17 cellular contexts compared by ENCODE assay signal in the genomic region with DNA sequence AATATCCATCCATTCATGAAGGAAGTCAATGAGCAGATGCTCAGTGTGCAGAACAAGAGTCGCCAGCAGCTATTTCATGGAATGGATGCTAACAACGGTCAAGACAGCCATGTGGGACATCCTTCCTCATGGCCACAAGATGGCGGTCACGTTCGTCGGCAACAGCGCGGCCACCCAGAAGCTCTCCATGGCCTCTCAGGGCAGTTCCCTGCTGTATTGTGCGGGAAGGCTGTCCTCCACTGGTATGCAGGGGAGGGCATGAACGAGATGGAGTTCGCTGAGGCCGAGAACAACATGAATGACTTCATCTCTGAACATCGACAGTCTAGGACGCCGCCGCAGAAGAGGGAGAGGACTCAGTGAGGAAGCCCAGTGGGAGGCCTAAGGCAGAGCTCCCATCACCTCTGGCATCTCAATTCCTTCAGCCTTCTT.
DNase-seq lines count a peak whose midpoint lies in the region; ATAC-seq, FAIRE-seq and TF ChIP-seq lines count a peak whose summit lies in the region.
"Had no signal": no experiment of that assay in that cellular context is flagged by ENCODE, and none has a peak within 500 bp of the region (broad histone marks: within the 10 kb centered on the region; RNA-seq: fewer than 3 reads in every experiment).

No MANE protein-coding gene starts in this region.

- no peaks in the 10 kb centered on the region for H3K9me3 ChIP-seq in A549
- H3K9me3 ChIP-seq in SJCRH30 (replicated peaks) = no peaks in the 10 kb centered on the region
- no peaks in the 10 kb centered on the region for H3K9me3 ChIP-seq in transverse colon
- H3K9me3 ChIP-seq: lower lobe of right lung, pancreas had no signal

- CTCF ChIA-PET in A549 (lab: Yijun Ruan, JAX) = interaction anchor here (0.6 to 3.9 kb wide), 39 partner anchors 9 to 1471 kb away, joined by 3 to 46 read pairs (median 4); no protein-coding TSS in a partner anchor

- TF ChIP-seq CTCF in A549 (IDR thresholded peaks at IDR 0.05) (peak; percentile 72), GM12864 (IDR thresholded peaks at IDR 0.05; ENCODE audit: low read depth, low read length, missing control alignments) (peak; percentile 26), transverse colon (IDR thresholded peaks at IDR 0.05) (peak in 2 of 5 experiments; percentile 4 to 9)

- peak; percentile 99 for FAIRE-seq in A549 (lab: Jason Lieb, UNC)
- FAIRE-seq: GM12891, pancreas had no signal

- no peaks in the 10 kb centered on the region for H3K36me3 ChIP-seq in SJCRH30
- no peaks in the 10 kb centered on the region for H3K36me3 ChIP-seq in transverse colon
- H3K36me3 ChIP-seq: lower lobe of right lung, pancreas had no signal

- in situ Hi-C loops in transverse colon (cut with MboI; ENCODE audit: low pct_ligation_motif_present in 1 of 4, low pct_unique_long_range_greater_than_20kb in 1 of 4, low sequenced_read_pairs in 3 of 4) = loop anchor here in 1 of 4 donors (25.0 kb wide), 1 partner anchor 102 kb away; no protein-coding TSS in a partner anchor

- H3K4me3 ChIP-seq in A549 (no peak overlapping the region), GM12864 (ENCODE audit: low read depth, low read length) (no peak overlapping the region), SJCRH30 (no peak overlapping the region), transverse colon (no peak overlapping the region)
- H3K4me3 ChIP-seq: lower lobe of right lung, pancreas had no signal

- TF ChIP-seq EP300 in A549 (IDR thresholded peaks at IDR 0.05) (no peak), transverse colon (IDR thresholded peaks at IDR 0.05; ENCODE audit: low read depth) (no peak)

- POLR2A ChIA-PET in A549 (lab: Yijun Ruan, JAX) = no interaction called here

- H3K4me2 ChIP-seq in A549 = peak overlapping the region; percentile 44

- DNase-seq in A549 (ENCODE audit: low read depth in 1 of 2, low spot score in 1 of 2) = peak; percentile 78 to 87
- DNase-seq in GM12864 (ENCODE audit: low read depth) = no peak
- DNase-seq in NCI-H460 (ENCODE audit: extremely low read depth, low read depth) = peak; percentile 41
- DNase-seq in cerebellar cortex (ENCODE audit: low spot score) = peak; percentile 25
- DNase-seq in SJCRH30 = no peak
- no peak for DNase-seq in transverse colon
- no peak for DNase-seq in kidney tubule cell (ENCODE audit: low spot score)
- DNase-seq: activated CD4-positive, alpha-beta T cell treated with anti-CD3 and anti-CD28 coated beads, Interleukin-2, amount 50 U/mL, for 48 hours; head of caudate nucleus; lower lobe of right lung; NCI-H2171 treated with DMSO at 0.1 percent for 48 hours; pancreas; stimulated activated CD4-positive, alpha-beta T cell treated with anti-CD3 and anti-CD28 coated beads, Interleukin-4, amount 100 ng/mL, for 24 hours; substantia nigra; SW 1271 had no signal

- intact Hi-C loops in transverse colon (cut with DNase I; ENCODE audit: low total_unique reads) = no loop called here

- ATAC-seq in A549 (peak; percentile 95 to 98), HG02623 (IDR thresholded peaks at IDR 0.05; ENCODE audit: unreplicated experiment) (no peak)
- ATAC-seq: lower lobe of right lung had no signal

- TF ChIP-seq POLR2A in A549 (IDR thresholded peaks at IDR 0.05; ENCODE audit: low read length) (no peak), transverse colon (IDR thresholded peaks at IDR 0.05) (no peak)

- H3K27me3 ChIP-seq in SJCRH30 (no peaks in the 10 kb centered on the region), transverse colon (peaks cover 5% of the 10 kb centered on the region)
- H3K27me3 ChIP-seq: pancreas had no signal

- peak; percentile 81 to 86 for TF ChIP-seq RAD21 in A549 (conservative IDR thresholded peaks at IDR 0.05 in 1 of 2, IDR thresholded peaks at IDR 0.05 in 1 of 2)

- peak overlapping the region in 1 of 2 experiments; percentile 27; a peak in 1 of 6 replicates for H3K27ac ChIP-seq in A549
- no peak overlapping the region for H3K27ac ChIP-seq in SJCRH30
- no peak overlapping the region for H3K27ac ChIP-seq in transverse colon
- H3K27ac ChIP-seq: lower lobe of right lung, pancreas had no signal

- H3K4me1 ChIP-seq in A549 = peaks cover 9% of the 10 kb centered on the region; the same call in 2 of the 3 replicates
- H3K4me1 ChIP-seq in SJCRH30 = no peaks in the 10 kb centered on the region
- H3K4me1 ChIP-seq in transverse colon = no peaks in the 10 kb centered on the region
- H3K4me1 ChIP-seq: lower lobe of right lung, pancreas had no signal

- 21% methylated on average over 16 of the region's 16 CpGs for WGBS in A549 (ENCODE audit: missing lambda C conversion rate)
- WGBS in transverse colon (ENCODE audit: low coverage in 1 of 2), 2 donors = 50 to 90% methylated on average over 2 to 16 of the region's 16 CpGs

TF ChIP-seq in A549, 52 proteins besides CTCF, POLR2A, EP300 and RAD21:
- TF ChIP-seq MYC (IDR thresholded peaks at IDR 0.05; ENCODE audit: borderline replicate concordance, low read length) (0 out of 2 replicates have a peak, but pooled peaks have one; percentile 58), NR3C1 (IDR thresholded peaks at IDR 0.05) (no peak), SMC3 (IDR thresholded peaks at IDR 0.05) (peak; percentile 77), ZFP36 (IDR thresholded peaks at IDR 0.05; ENCODE audit: borderline replicate concordance, partially characterized antibody) (no peak)
- TF ChIP-seq, protein P1, sequence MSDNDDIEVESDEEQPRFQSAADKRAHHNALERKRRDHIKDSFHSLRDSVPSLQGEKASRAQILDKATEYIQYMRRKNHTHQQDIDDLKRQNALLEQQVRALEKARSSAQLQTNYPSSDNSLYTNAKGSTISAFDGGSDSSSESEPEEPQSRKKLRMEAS (IDR thresholded peaks at IDR 0.05) = peak; percentile 60; the same call in 1 of the 2 replicates

Comparison
In these comparisons a context has a peak if more than half of its experiments do, and no peak if none do; other contexts are left out.
1. DNase-seq: peak in A549 (2 of 2), NCI-H460 (single experiment) and cerebellar cortex (single experiment); none in GM12864 (single experiment), SJCRH30 (0 of 2), transverse colon (single experiment) and kidney tubule cell (single experiment).